3 cellular contexts compared by ENCODE assay signal in genomic region chr19:28303502-28303901, GRCh38.
TF ChIP-seq lines count a peak whose summit lies in the region.

No MANE protein-coding gene starts in this region.

TF ChIP-seq in HEK293, 187 proteins besides CTCF, POLR2A, EP300 and RAD21:
- TF ChIP-seq ZBTB11 (tag by site-specific recombination; conservative IDR thresholded peaks at IDR 0.05; ENCODE audit: low read depth) = no peak
- TF ChIP-seq ZIC2 (tag by site-specific recombination; IDR thresholded peaks at IDR 0.05) = peak; percentile 58

TF ChIP-seq in WTC11, 78 proteins besides CTCF, POLR2A, EP300 and RAD21:
- TF ChIP-seq ZNF512 (CRISPR knock-in tag; IDR thresholded peaks at IDR 0.05; ENCODE audit: borderline replicate concordance) (no peak), NFE2L1 (CRISPR knock-in tag; IDR thresholded peaks at IDR 0.05) (no peak), HMGA2 (CRISPR knock-in tag; IDR thresholded peaks at IDR 0.05) (no peak), ESRRA (CRISPR knock-in tag; IDR thresholded peaks at IDR 0.05; ENCODE audit: borderline replicate concordance) (no peak), USF2 (CRISPR knock-in tag; IDR thresholded peaks at IDR 0.05) (no peak), ZSCAN18 (CRISPR knock-in tag; IDR thresholded peaks at IDR 0.05) (no peak)
- TF ChIP-seq, protein P1, sequence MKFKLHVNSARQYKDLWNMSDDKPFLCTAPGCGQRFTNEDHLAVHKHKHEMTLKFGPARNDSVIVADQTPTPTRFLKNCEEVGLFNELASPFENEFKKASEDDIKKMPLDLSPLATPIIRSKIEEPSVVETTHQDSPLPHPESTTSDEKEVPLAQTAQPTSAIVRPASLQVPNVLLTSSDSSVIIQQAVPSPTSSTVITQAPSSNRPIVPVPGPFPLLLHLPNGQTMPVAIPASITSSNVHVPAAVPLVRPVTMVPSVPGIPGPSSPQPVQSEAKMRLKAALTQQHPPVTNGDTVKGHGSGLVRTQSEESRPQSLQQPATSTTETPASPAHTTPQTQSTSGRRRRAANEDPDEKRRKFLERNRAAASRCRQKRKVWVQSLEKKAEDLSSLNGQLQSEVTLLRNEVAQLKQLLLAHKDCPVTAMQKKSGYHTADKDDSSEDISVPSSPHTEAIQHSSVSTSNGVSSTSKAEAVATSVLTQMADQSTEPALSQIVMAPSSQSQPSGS (CRISPR knock-in tag; IDR thresholded peaks at IDR 0.05; ENCODE audit: borderline replicate concordance, low read depth) = no peak
- TF ChIP-seq, protein P2, sequence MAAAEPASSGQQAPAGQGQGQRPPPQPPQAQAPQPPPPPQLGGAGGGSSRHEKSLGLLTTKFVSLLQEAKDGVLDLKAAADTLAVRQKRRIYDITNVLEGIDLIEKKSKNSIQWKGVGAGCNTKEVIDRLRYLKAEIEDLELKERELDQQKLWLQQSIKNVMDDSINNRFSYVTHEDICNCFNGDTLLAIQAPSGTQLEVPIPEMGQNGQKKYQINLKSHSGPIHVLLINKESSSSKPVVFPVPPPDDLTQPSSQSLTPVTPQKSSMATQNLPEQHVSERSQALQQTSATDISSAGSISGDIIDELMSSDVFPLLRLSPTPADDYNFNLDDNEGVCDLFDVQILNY (CRISPR knock-in tag; IDR thresholded peaks at IDR 0.05) = no peak

TF ChIP-seq in H1, 55 proteins besides CTCF, POLR2A, EP300 and RAD21 (continued from another document):
- no peak for TF ChIP-seq HDAC2 (IDR thresholded peaks at IDR 0.05; ENCODE audit: borderline replicate concordance in 1 of 2, low read depth in 2 of 2, low read length in 2 of 2)
- TF ChIP-seq KDM5A (IDR thresholded peaks at IDR 0.05; ENCODE audit: low read length) = no peak
- no peak for TF ChIP-seq SP4 (IDR thresholded peaks at IDR 0.05; ENCODE audit: low read length)
- no peak for TF ChIP-seq E2F6 (IDR thresholded peaks at IDR 0.05)
- TF ChIP-seq GABPA (IDR thresholded peaks at IDR 0.05; ENCODE audit: borderline replicate concordance, insufficient read depth, low read length) = no peak
- TF ChIP-seq YY1 (IDR thresholded peaks at IDR 0.05; ENCODE audit: low read depth, low read length) = no peak
- TF ChIP-seq GTF2F1 (IDR thresholded peaks at IDR 0.05; ENCODE audit: borderline replicate concordance, low read depth, low read length) = no peak
